2 cellular contexts compared by ENCODE assay signal in the genomic region with DNA sequence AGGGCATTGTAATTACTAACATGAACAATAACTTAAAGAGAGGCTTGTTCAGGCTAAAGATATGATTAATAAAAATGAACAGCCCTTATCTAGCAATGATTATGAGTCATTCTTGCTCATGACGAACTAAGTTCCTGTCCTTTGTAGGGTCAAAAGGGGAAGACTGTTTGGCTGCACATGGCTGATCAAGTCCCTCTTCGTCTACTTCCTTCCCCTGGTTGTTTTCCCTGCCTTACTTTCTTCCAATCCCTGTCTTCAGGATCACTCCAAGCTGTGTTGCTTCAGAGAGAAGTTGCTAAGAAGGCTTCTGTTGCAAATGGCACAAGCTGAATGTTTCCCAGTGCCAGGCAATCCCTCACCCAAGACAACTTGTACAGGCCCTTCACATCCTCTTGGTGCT.
A peak's percentile ranks its signal among the peaks of the same experiment; 100 is the strongest.
TF ChIP-seq lines count a peak whose summit lies in the region.

No MANE protein-coding gene starts in this region.

TF ChIP-seq in liver, 16 proteins besides CTCF, POLR2A, EP300 and RAD21 (continued from another document):
- TF ChIP-seq REST (IDR thresholded peaks at IDR 0.05) (no peak), JUND (IDR thresholded peaks at IDR 0.05) (peak; percentile 45 to 77), FOXA2 (IDR thresholded peaks at IDR 0.05) (no peak), TAF1 (conservative IDR thresholded peaks at IDR 0.05) (no peak), MAX (IDR thresholded peaks at IDR 0.05) (peak; percentile 30), EGR1 (IDR thresholded peaks at IDR 0.05; ENCODE audit: low read depth in 2 of 2) (no peak), SP1 (IDR thresholded peaks at IDR 0.05) (peak; percentile 7), YY1 (IDR thresholded peaks at IDR 0.05) (no peak)
- TF ChIP-seq, protein P1, sequence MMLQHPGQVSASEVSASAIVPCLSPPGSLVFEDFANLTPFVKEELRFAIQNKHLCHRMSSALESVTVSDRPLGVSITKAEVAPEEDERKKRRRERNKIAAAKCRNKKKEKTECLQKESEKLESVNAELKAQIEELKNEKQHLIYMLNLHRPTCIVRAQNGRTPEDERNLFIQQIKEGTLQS (IDR thresholded peaks at IDR 0.05): no peak
TF ChIP-seq in liver: peak in this region for 4.

TF ChIP-seq in HepG2, 621 proteins besides CTCF, POLR2A, EP300 and RAD21:
- TF ChIP-seq, protein P2, sequence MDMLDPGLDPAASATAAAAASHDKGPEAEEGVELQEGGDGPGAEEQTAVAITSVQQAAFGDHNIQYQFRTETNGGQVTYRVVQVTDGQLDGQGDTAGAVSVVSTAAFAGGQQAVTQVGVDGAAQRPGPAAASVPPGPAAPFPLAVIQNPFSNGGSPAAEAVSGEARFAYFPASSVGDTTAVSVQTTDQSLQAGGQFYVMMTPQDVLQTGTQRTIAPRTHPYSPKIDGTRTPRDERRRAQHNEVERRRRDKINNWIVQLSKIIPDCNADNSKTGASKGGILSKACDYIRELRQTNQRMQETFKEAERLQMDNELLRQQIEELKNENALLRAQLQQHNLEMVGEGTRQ (IDR thresholded peaks at IDR 0.05; ENCODE audit: low read depth, low read length): no peak
- TF ChIP-seq, protein P2 (CRISPR knock-in tag; IDR thresholded peaks at IDR 0.05; ENCODE audit: borderline replicate concordance): no peak
- TF ChIP-seq ZNF124 (CRISPR knock-in tag; IDR thresholded peaks at IDR 0.05) (no peak), IKZF5 (CRISPR knock-in tag; IDR thresholded peaks at IDR 0.05) (no peak), ZNF318 (CRISPR knock-in tag; IDR thresholded peaks at IDR 0.05) (no peak), ZNF256 (CRISPR knock-in tag; conservative IDR thresholded peaks at IDR 0.05) (no peak), ZNF333 (CRISPR knock-in tag; IDR thresholded peaks at IDR 0.05; ENCODE audit: borderline replicate concordance) (no peak), ZBTB10 (CRISPR knock-in tag; IDR thresholded peaks at IDR 0.05; ENCODE audit: borderline replicate concordance) (no peak), ZNF720 (CRISPR knock-in tag; IDR thresholded peaks at IDR 0.05) (no peak), FOXJ3 (CRISPR knock-in tag; IDR thresholded peaks at IDR 0.05; ENCODE audit: borderline replicate concordance) (no peak), SP5 (CRISPR knock-in tag; IDR thresholded peaks at IDR 0.05; ENCODE audit: borderline replicate concordance, low read depth) (no peak), ZNF44 (CRISPR knock-in tag; IDR thresholded peaks at IDR 0.05) (no peak)
